Comparison of ENCODE assay signal across 8 cellular contexts in the genomic region with DNA sequence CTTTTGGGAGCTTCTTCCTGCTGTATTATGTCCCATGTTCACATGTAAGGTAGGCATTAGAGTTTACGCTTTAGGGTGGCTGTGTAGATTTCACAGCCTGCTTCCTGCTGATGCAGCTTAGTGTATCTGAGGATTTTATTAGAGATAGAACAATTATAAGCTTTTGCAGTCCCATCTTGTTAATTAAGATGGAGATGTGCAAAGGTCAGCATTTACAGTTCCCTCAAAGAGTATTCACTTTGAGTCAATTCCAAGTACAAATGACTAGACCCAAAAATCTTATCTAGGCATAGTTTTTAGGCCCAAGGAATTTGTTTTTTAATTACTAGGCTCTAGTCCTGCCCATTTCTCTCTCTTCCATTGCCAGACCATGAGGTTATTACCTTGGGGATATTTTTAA.
"Had no signal": no experiment of that assay in that cellular context is flagged by ENCODE, and none has a peak within 500 bp of the region (broad histone marks: within the 10 kb centered on the region; RNA-seq: fewer than 3 reads in every experiment).

No MANE protein-coding gene starts in this region.

- DNase-seq: GM23248, GOT3, H9, HCEC 1CT, Kasumi-1, KG1 had no signal

- H2AFZ ChIP-seq: GM23248 had no signal

- H3K27ac ChIP-seq: GM23248, HL-60 had no signal

- H3K9ac ChIP-seq: GM23248 had no signal

- FAIRE-seq: H54 had no signal

- H3K4me3 ChIP-seq: GM23248 had no signal
